9 cellular contexts compared by ENCODE assay signal in genomic region chr11:36056160-36056751, GRCh38.
DNase-seq lines count a peak whose midpoint lies in the region; ATAC-seq, FAIRE-seq and TF ChIP-seq lines count a peak whose summit lies in the region.
"Had no signal": no experiment of that assay in that cellular context is flagged by ENCODE, and none has a peak within 500 bp of the region (broad histone marks: within the 10 kb centered on the region; RNA-seq: fewer than 3 reads in every experiment).

No MANE protein-coding gene starts in this region.

- H3K27ac ChIP-seq in A549 = no peak overlapping the region

- peak; percentile 48 to 56; a peak in 4 of 5 replicates for TF ChIP-seq RAD21 in A549 (conservative IDR thresholded peaks at IDR 0.05 in 1 of 2, IDR thresholded peaks at IDR 0.05 in 1 of 2)

- DNase-seq in A549 (ENCODE audit: low read depth in 1 of 2, low spot score in 1 of 2) (peak; percentile 25 to 38), RPMI8226 (peak; percentile 6), glomerular visceral epithelial cell (ENCODE audit: extremely low spot score) (peak; percentile 9)
- DNase-seq in stimulated activated CD8-positive, alpha-beta memory T cell treated with anti-CD3 and anti-CD28 coated beads, Interleukin-4, amount 100 ng/mL, for 48 hours = no peak

- H3K4me2 ChIP-seq in A549 = no peak overlapping the region

- no peak for TF ChIP-seq POLR2A in A549 (IDR thresholded peaks at IDR 0.05; ENCODE audit: low read length)

- no peak overlapping the region for H3K4me3 ChIP-seq in A549

- CTCF ChIA-PET in A549 (lab: Yijun Ruan, JAX) = interaction anchor here (0.6 to 2.2 kb wide), 11 partner anchors 8 to 466 kb away, joined by 3 to 18 read pairs (median 4); partner anchors contain the start of gene PRR5L

- TF ChIP-seq EP300 in A549 (IDR thresholded peaks at IDR 0.05) = no peak

- 89% methylated on average over 8 of the region's 8 CpGs for WGBS in A549 (ENCODE audit: missing lambda C conversion rate)

- POLR2A ChIA-PET in A549 (lab: Yijun Ruan, JAX) = no interaction called here

- TF ChIP-seq CTCF in A549 (IDR thresholded peaks at IDR 0.05) = peak; percentile 41
- peak; percentile 56; the same call in 1 of the 2 replicates for TF ChIP-seq CTCF in GM12874 (IDR thresholded peaks at IDR 0.05; ENCODE audit: insufficient read depth, low read depth, low read length)

- FAIRE-seq in A549 (lab: Jason Lieb, UNC) = no peak
- FAIRE-seq: GM18507 had no signal

- no peaks in the 10 kb centered on the region for H3K4me1 ChIP-seq in A549

- no peaks in the 10 kb centered on the region for H3K9me3 ChIP-seq in A549

- ATAC-seq in A549 (peak; percentile 66 to 80; a peak in 5 of 6 replicates), GM21360 (IDR thresholded peaks at IDR 0.05; ENCODE audit: unreplicated experiment) (no peak), HG03342 (IDR thresholded peaks at IDR 0.05; ENCODE audit: unreplicated experiment) (no peak), GM18498 (IDR thresholded peaks at IDR 0.05; ENCODE audit: unreplicated experiment) (no peak)

TF ChIP-seq in A549, 52 proteins besides CTCF, POLR2A, EP300 and RAD21:
- TF ChIP-seq SMC3 (IDR thresholded peaks at IDR 0.05) (peak; percentile 51; the same call in 2 of the 3 replicates), RCOR1 (IDR thresholded peaks at IDR 0.05; ENCODE audit: low read depth, low read length) (no peak)

Comparison
In these comparisons a context has a peak if more than half of its experiments do, and no peak if none do; other contexts are left out.
1. ATAC-seq: peak in A549 (2 of 2); none in GM21360 (single experiment), HG03342 (single experiment) and GM18498 (single experiment).